8 cellular contexts compared by ENCODE assay signal in genomic region chr19:1875646-1876493, GRCh38. TPM values are rescaled to one million over a fixed set of nuclear protein-coding genes. Genes with fewer than 3 reads are reported as not detected.
DNase-seq lines count a peak whose midpoint lies in the region; ATAC-seq, FAIRE-seq and TF ChIP-seq lines count a peak whose summit lies in the region.

No MANE protein-coding gene starts in this region.

- peak overlapping the region; percentile 36 for H2AFZ ChIP-seq in keratinocyte (ENCODE audit: control insufficient read depth, low read length)

- DNase-seq in ACHN (peak; percentile 86), NCI-H2196 treated with DMSO at 0.1 percent for 48 hours (lab: John Stamatoyannopoulos, UW; ENCODE audit: unreplicated experiment) (peak; percentile 92), caudate nucleus (lab: John Stamatoyannopoulos, UW) (peak in 59 of 61 donors; percentile 56 to 95 (median 86)), keratinocyte (ENCODE audit: low read depth, low spot score) (no peak)
- DNase-seq in activated CD4-positive, CD25-positive, alpha-beta regulatory T cell (lab: John Stamatoyannopoulos, UW), result peak; percentile 67 to 77 (median 75)
- peak; percentile 76 to 88 (median 79) for DNase-seq in stimulated activated CD4-positive, alpha-beta T cell treated with anti-CD3 and anti-CD28 coated beads, Interleukin-12 subunit alpha, Interleukin-12 subunit beta, amount 100 ng/mL, for 48 hours (ENCODE audit: low read depth in 2 of 3, low spot score in 1 of 3)

- H4K20me1 ChIP-seq in keratinocyte (ENCODE audit: control insufficient read depth, extremely low read depth, insufficient read depth, low read length), result peaks cover 14% of the 10 kb centered on the region

- no peaks in the 10 kb centered on the region for H3K27me3 ChIP-seq in keratinocyte (ENCODE audit: control insufficient read depth, extremely low read depth, insufficient read depth, low read length)

- ATAC-seq in GM18870 (IDR thresholded peaks at IDR 0.05; ENCODE audit: unreplicated experiment) (peak; percentile 65), HG03108 (IDR thresholded peaks at IDR 0.05; ENCODE audit: unreplicated experiment) (peak; percentile 82)

- FAIRE-seq in keratinocyte (lab: Jason Lieb, UNC), result peak; percentile 20

- H3K9ac ChIP-seq in keratinocyte (ENCODE audit: control insufficient read depth, extremely low read depth, insufficient read depth, low read length), result peak overlapping the region; percentile 90

- TF ChIP-seq CTCF in keratinocyte (optimal IDR thresholded peaks at IDR 0.05 in 1 of 3, IDR thresholded peaks at IDR 0.05 in 1 of 3, conservative IDR thresholded peaks at IDR 0.05 in 1 of 3; ENCODE audit: extremely low read depth in 1 of 3, insufficient read depth in 2 of 3, low read length in 3 of 3), result peak in 1 of 3 experiments; percentile 14

- dilution Hi-C loops in keratinocyte (cut with MboI; ENCODE audit: extremely low pct_ligation_motif_present, low sequenced_read_pairs), result no loop called here

- H3K4me1 ChIP-seq in keratinocyte (ENCODE audit: control insufficient read depth, extremely low read depth, insufficient read depth, low read length), result peaks cover 30% of the 10 kb centered on the region

- H3K27ac ChIP-seq in caudate nucleus (ENCODE audit: low read depth, low read length) (peak overlapping the region; percentile 92), keratinocyte (ENCODE audit: control insufficient read depth, insufficient read depth, low read length) (peak overlapping the region; percentile 79)

- peaks cover 54% of the 10 kb centered on the region for H3K79me2 ChIP-seq in keratinocyte (ENCODE audit: control insufficient read depth, insufficient read depth, low read length)

- H3K36me3 ChIP-seq in keratinocyte (ENCODE audit: control insufficient read depth in 2 of 2, extremely low read depth in 1 of 2, insufficient read depth in 2 of 2, low read length in 2 of 2), result peaks cover 5 to 7% of the 10 kb centered on the region in 2 experiments

- peak overlapping the region; percentile 60 to 94 (median 80) for H3K4me3 ChIP-seq in keratinocyte (ENCODE audit: control insufficient read depth in 2 of 3, extremely low read depth in 1 of 3, insufficient read depth in 2 of 3, low read depth in 1 of 3, low read length in 3 of 3)

- no peaks in the 10 kb centered on the region for H3K9me1 ChIP-seq in keratinocyte (ENCODE audit: control insufficient read depth, extremely low read depth, insufficient read depth, low read length)

- in situ Hi-C loops in ACHN (cut with HindIII; ENCODE audit: low pct_ligation_motif_present, low pct_unique_long_range_greater_than_20kb, low sequenced_read_pairs), result no loop called here

- peak overlapping the region; percentile 99 for H3K4me2 ChIP-seq in keratinocyte (ENCODE audit: control insufficient read depth, extremely low read depth, insufficient read depth, low read depth, low read length)

- no peaks in the 10 kb centered on the region for H3K9me3 ChIP-seq in keratinocyte (ENCODE audit: control insufficient read depth, low read depth, low read length)

RNA-seq across cellular contexts. Expression of gene ABHD17A, which starts 9.4 kb away (rescaled TPM):
- 27.2 to 67.3 TPM (median 31.0 TPM) in 3 replicates for polyA plus RNA-seq in keratinocyte
- polyA plus RNA-seq in keratinocyte (2011; ENCODE audit: low read depth), result 9.2 TPM
- 20.8 and 62.5 TPM in 2 replicates for polyA plus RNA-seq in keratinocyte (2011; cell fraction: cytosol; rRNA removed)
- 29.9 and 47.5 TPM in 2 replicates for polyA plus RNA-seq in keratinocyte (2011; cell fraction: nucleus; rRNA removed)
- 20.6 and 43.3 TPM in 2 replicates for polyA plus RNA-seq in keratinocyte (2012; ENCODE audit: low replicate concordance)
- 13.2 to 23.4 TPM (median 20.6 TPM) in 3 replicates for polyA minus RNA-seq in keratinocyte
- 122 TPM for polyA minus RNA-seq in keratinocyte (2011; cell fraction: cytosol; rRNA and poly(A)+ RNA removed)
- polyA minus RNA-seq in keratinocyte (2011; cell fraction: nucleus; rRNA and poly(A)+ RNA removed), result 13.3 and 22.2 TPM in 2 replicates

RNA-seq across cellular contexts. Expression of gene KLF16, which starts 12.5 kb away (rescaled TPM):
- 4.9 to 14.7 TPM (median 6.0 TPM) in 3 replicates for polyA plus RNA-seq in keratinocyte
- polyA plus RNA-seq in keratinocyte (2011; ENCODE audit: low read depth), result 2.6 TPM
- polyA plus RNA-seq in keratinocyte (2011; cell fraction: cytosol; rRNA removed), result 4.7 and 19.3 TPM in 2 replicates
- 7.7 and 17.7 TPM in 2 replicates for polyA plus RNA-seq in keratinocyte (2011; cell fraction: nucleus; rRNA removed)
- polyA plus RNA-seq in keratinocyte (2012; ENCODE audit: low replicate concordance), result 13.9 and 30.6 TPM in 2 replicates
- polyA minus RNA-seq in keratinocyte, result 1.9 to 11.4 TPM (median 2.2 TPM) in 3 replicates
- 48.5 TPM for polyA minus RNA-seq in keratinocyte (2011; cell fraction: cytosol; rRNA and poly(A)+ RNA removed)
- 8.2 and 11.3 TPM in 2 replicates for polyA minus RNA-seq in keratinocyte (2011; cell fraction: nucleus; rRNA and poly(A)+ RNA removed)

RNA-seq across cellular contexts. Expression of gene REXO1, which starts 27.6 kb away (rescaled TPM):
- polyA plus RNA-seq in keratinocyte, result 6.1 to 18.6 TPM (median 9.1 TPM) in 3 replicates
- 15.3 TPM for polyA plus RNA-seq in keratinocyte (2011; ENCODE audit: low read depth)
- polyA plus RNA-seq in keratinocyte (2011; cell fraction: cytosol; rRNA removed), result 8.0 and 14.2 TPM in 2 replicates
- polyA plus RNA-seq in keratinocyte (2011; cell fraction: nucleus; rRNA removed), result 41.7 and 47.8 TPM in 2 replicates
- polyA plus RNA-seq in keratinocyte (2012; ENCODE audit: low replicate concordance), result 19.8 and 25.0 TPM in 2 replicates
- polyA minus RNA-seq in keratinocyte, result 16.5 to 40.9 TPM (median 17.7 TPM) in 3 replicates
- 27.4 TPM for polyA minus RNA-seq in keratinocyte (2011; cell fraction: cytosol; rRNA and poly(A)+ RNA removed)
- polyA minus RNA-seq in keratinocyte (2011; cell fraction: nucleus; rRNA and poly(A)+ RNA removed), result 12.9 and 19.1 TPM in 2 replicates

RNA-seq across cellular contexts. Expression of gene ADAT3, which starts 29.3 kb away (rescaled TPM):
- 0.55 to 0.93 TPM (median 0.85 TPM) in 3 replicates for polyA plus RNA-seq in keratinocyte
- 0.69 TPM for polyA plus RNA-seq in keratinocyte (2011; ENCODE audit: low read depth)
- 0.15 and 1.7 TPM in 2 replicates for polyA plus RNA-seq in keratinocyte (2011; cell fraction: cytosol; rRNA removed)
- 1.2 and 2.4 TPM in 2 replicates for polyA plus RNA-seq in keratinocyte (2011; cell fraction: nucleus; rRNA removed)
- 1.9 and 3.4 TPM in 2 replicates for polyA plus RNA-seq in keratinocyte (2012; ENCODE audit: low replicate concordance)
- polyA minus RNA-seq in keratinocyte, result 0.20 to 0.36 TPM in 2 of 3 replicates, not detected in the other
- 2.1 TPM for polyA minus RNA-seq in keratinocyte (2011; cell fraction: cytosol; rRNA and poly(A)+ RNA removed)
- 2.1 and 2.6 TPM in 2 replicates for polyA minus RNA-seq in keratinocyte (2011; cell fraction: nucleus; rRNA and poly(A)+ RNA removed)

RNA-seq across cellular contexts. Expression of gene SCAMP4, which starts 29.3 kb away (rescaled TPM):
- polyA plus RNA-seq in keratinocyte, result 4.8 to 30.3 TPM (median 7.0 TPM) in 3 replicates
- 10.6 TPM for polyA plus RNA-seq in keratinocyte (2011; ENCODE audit: low read depth)
- 7.3 and 17.8 TPM in 2 replicates for polyA plus RNA-seq in keratinocyte (2011; cell fraction: cytosol; rRNA removed)
- 33.4 and 43.4 TPM in 2 replicates for polyA plus RNA-seq in keratinocyte (2011; cell fraction: nucleus; rRNA removed)
- polyA plus RNA-seq in keratinocyte (2012; ENCODE audit: low replicate concordance), result 27.2 and 45.1 TPM in 2 replicates
- 8.2 to 40.3 TPM (median 10.1 TPM) in 3 replicates for polyA minus RNA-seq in keratinocyte
- 62.7 TPM for polyA minus RNA-seq in keratinocyte (2011; cell fraction: cytosol; rRNA and poly(A)+ RNA removed)
- polyA minus RNA-seq in keratinocyte (2011; cell fraction: nucleus; rRNA and poly(A)+ RNA removed), result 38.2 and 42.0 TPM in 2 replicates
